21 cellular contexts compared by ENCODE assay signal in genomic region chr5:149372932-149373331, GRCh38. TPM values are rescaled to one million over a fixed set of nuclear protein-coding genes. Genes with fewer than 3 reads are reported as not detected.
"Had no signal": no experiment of that assay in that cellular context is flagged by ENCODE, and none has a peak within 500 bp of the region (broad histone marks: within the 10 kb centered on the region; RNA-seq: fewer than 3 reads in every experiment).

No MANE protein-coding gene starts in this region.

- H3K36me3 ChIP-seq: esophagus squamous epithelium, heart right ventricle, right atrium auricular region, suprapubic skin, transverse colon had no signal

- H3K27me3 ChIP-seq: esophagus squamous epithelium, heart right ventricle, right atrium auricular region, suprapubic skin, transverse colon had no signal

- H3K27ac ChIP-seq: epithelial cell of prostate, foreskin keratinocyte, suprapubic skin had no signal

- H3K4me1 ChIP-seq: foreskin keratinocyte had no signal

- H3K4me3 ChIP-seq: esophagus squamous epithelium, heart right ventricle, right atrium auricular region, suprapubic skin, transverse colon had no signal

- DNase-seq: effector memory CD4-positive, alpha-beta T cell; esophagus squamous epithelium; foreskin keratinocyte; heart right ventricle; hypothalamus; kidney glomerular epithelial cell; mesendoderm; nephron progenitor cell; posterior cingulate gyrus; small intestine; stimulated activated CD4-positive, alpha-beta T cell treated with anti-CD3 and anti-CD28 coated beads, Interleukin-12 subunit alpha, Interleukin-12 subunit beta, amount 100 ng/mL, for 4 hours; stimulated activated naive CD4-positive, alpha-beta T cell treated with Interleukin-2 at 50 U/mL for 16 hours; transverse colon had no signal

- ATAC-seq: foreskin keratinocyte; heart right ventricle; naive thymus-derived CD4-positive, alpha-beta T cell had no signal

- H3K9me3 ChIP-seq: esophagus squamous epithelium, heart right ventricle, right atrium auricular region, suprapubic skin, transverse colon had no signal

RNA-seq across cellular contexts. Expression of gene IL17B, which starts 6.2 kb away (rescaled TPM):
- total RNA-seq: foreskin keratinocyte; liver; lung microvascular endothelial cell; naive thymus-derived CD4-positive, alpha-beta T cell; osteocyte; pulmonary artery endothelial cell; suprapubic skin; transverse colon had no signal
